8 cellular contexts compared by ENCODE assay signal in genomic region chr11:2532704-2533641, GRCh38.
DNase-seq lines count a peak whose midpoint lies in the region; ATAC-seq and TF ChIP-seq lines count a peak whose summit lies in the region.

No MANE protein-coding gene starts in this region.

- H3K36me3 ChIP-seq in duodenal mucosa (ENCODE audit: control insufficient read depth in 1 of 2, insufficient read depth in 2 of 2, low read length in 2 of 2) (peaks cover 0 to 16% of the 10 kb centered on the region in 2 donors), lower lobe of right lung (no peaks in the 10 kb centered on the region)

- H3K4me3 ChIP-seq in duodenal mucosa (ENCODE audit: low read depth in 1 of 2, low read length in 2 of 2) (peak overlapping the region; percentile 43 to 51), lower lobe of right lung (peak overlapping the region; percentile 44)

- H3K4me3 Mint-ChIP-seq in activated CD4-positive, alpha-beta memory T cell treated with anti-CD3 and anti-CD28 coated beads for 36 hours, result peak overlapping the region; percentile 54

- H3K4me1 ChIP-seq in duodenal mucosa (ENCODE audit: control insufficient read depth in 1 of 2, insufficient read depth in 2 of 2, low read length in 2 of 2), result peaks cover 43 to 50% of the 10 kb centered on the region in 2 donors
- peaks cover 18% of the 10 kb centered on the region for H3K4me1 ChIP-seq in lower lobe of right lung

- CTCF ChIA-PET in activated CD4-positive, alpha-beta memory T cell treated with anti-CD3 and anti-CD28 coated beads for 36 hours (lab: Charles Lee), result interaction anchor here (0.6 to 9.5 kb wide), 42 partner anchors 10 to 582 kb away, joined by 3 to 532 read pairs (median 4); partner anchors contain the start of genes C11orf21, CDKN1C, PHLDA2 and TSPAN32

- no peaks in the 10 kb centered on the region for H3K9me3 Mint-ChIP-seq in activated CD4-positive, alpha-beta memory T cell treated with anti-CD3 and anti-CD28 coated beads for 36 hours

- no peak overlapping the region for H3K27ac Mint-ChIP-seq in activated CD4-positive, alpha-beta memory T cell treated with anti-CD3 and anti-CD28 coated beads for 36 hours

- H3K9me3 ChIP-seq in duodenal mucosa (ENCODE audit: control insufficient read depth in 1 of 2, low read length in 2 of 2) (no peaks in the 10 kb centered on the region), lower lobe of right lung (no peaks in the 10 kb centered on the region)

- peak; percentile 80 for DNase-seq in AG08395 (ENCODE audit: low spot score)
- DNase-seq in HK-2 (ENCODE audit: unreplicated experiment), result peak; percentile 92
- DNase-seq in NCI-H82 (lab: John Stamatoyannopoulos, UW), result peak; percentile 93
- DNase-seq in activated CD4-positive, alpha-beta memory T cell treated with anti-CD3 and anti-CD28 coated beads for 36 hours, result peak; percentile 94
- DNase-seq in lower lobe of right lung, result peak; percentile 93
- DNase-seq in stimulated activated CD4-positive, alpha-beta T cell treated with anti-CD3 and anti-CD28 coated beads, Interleukin-4, amount 100 ng/mL, for 4 hours, result peak; percentile 84 to 95

- H3K27me3 ChIP-seq in duodenal mucosa (ENCODE audit: control insufficient read depth in 1 of 2, insufficient read depth in 2 of 2, low read length in 2 of 2) (no peaks in the 10 kb centered on the region), lower lobe of right lung (ENCODE audit: low read depth) (no peaks in the 10 kb centered on the region)

- H3K9ac ChIP-seq in duodenal mucosa (ENCODE audit: low read depth in 1 of 2, low read length in 2 of 2), result peak overlapping the region; percentile 36 to 47

- H3K27me3 Mint-ChIP-seq in activated CD4-positive, alpha-beta memory T cell treated with anti-CD3 and anti-CD28 coated beads for 36 hours, result no peaks in the 10 kb centered on the region

- intact Hi-C loops in activated CD4-positive, alpha-beta memory T cell treated with anti-CD3 and anti-CD28 coated beads for 36 hours (cut with micrococcal nuclease), result loop anchor here (1.0 to 5.0 kb wide), 6 partner anchors 86 to 559 kb away; partner anchors contain the start of gene KCNQ1
- intact Hi-C loops in lower lobe of right lung (cut with DNase I), result loop anchor here (5.0 kb wide), 2 partner anchors 106 to 359 kb away; no protein-coding TSS in a partner anchor

- POLR2A ChIA-PET in activated CD4-positive, alpha-beta memory T cell treated with anti-CD3 and anti-CD28 coated beads for 36 hours (lab: Charles Lee), result interaction anchor here (1.0 to 2.7 kb wide), 3 partner anchors 105 to 359 kb away, joined by 3 to 9 read pairs (median 6); no protein-coding TSS in a partner anchor

- H3K4me1 Mint-ChIP-seq in activated CD4-positive, alpha-beta memory T cell treated with anti-CD3 and anti-CD28 coated beads for 36 hours (ENCODE audit: low read depth), result peaks cover 10% of the 10 kb centered on the region

- TF ChIP-seq CTCF in lower lobe of right lung (IDR thresholded peaks at IDR 0.05), result peak; percentile 100

- H3K27ac ChIP-seq in duodenal mucosa (ENCODE audit: low read depth, low read length) (no peak overlapping the region), lower lobe of right lung (peak overlapping the region; percentile 5)

- ATAC-seq in GM19035 (IDR thresholded peaks at IDR 0.05; ENCODE audit: unreplicated experiment) (peak; percentile 70), lower lobe of right lung (peak; percentile 88 to 91)

- no peaks in the 10 kb centered on the region for H3K36me3 Mint-ChIP-seq in activated CD4-positive, alpha-beta memory T cell treated with anti-CD3 and anti-CD28 coated beads for 36 hours
